1 cellular context compared by ENCODE assay signal in genomic region chr7:7100432-7100849, GRCh38.
A peak's percentile ranks its signal among the peaks of the same experiment; 100 is the strongest.
TF ChIP-seq lines count a peak whose summit lies in the region.

No MANE protein-coding gene starts in this region.

TF ChIP-seq in K562, 482 proteins besides CTCF, POLR2A, EP300 and RAD21 (continued from another document and continues in another):
- TF ChIP-seq NCOA1 (IDR thresholded peaks at IDR 0.05; ENCODE audit: low read depth) (peak; percentile 72; the same call in 1 of the 2 replicates), MXI1 (IDR thresholded peaks at IDR 0.05; ENCODE audit: low read depth, low read length) (peak; percentile 87), ZNF140 (CRISPR knock-in tag; IDR thresholded peaks at IDR 0.05) (no peak), ZFP36 (IDR thresholded peaks at IDR 0.05; ENCODE audit: low read depth, low read length, partially characterized antibody) (peak; percentile 22), ZFPM2 (CRISPR knock-in tag; IDR thresholded peaks at IDR 0.05) (no peak), STAG1 (CRISPR knock-in tag; IDR thresholded peaks at IDR 0.05; ENCODE audit: borderline replicate concordance) (no peak), L3MBTL2 (IDR thresholded peaks at IDR 0.05) (peak; percentile 33; the same call in 1 of the 2 replicates), KHSRP (IDR thresholded peaks at IDR 0.05) (no peak), KLF1 (tag; IDR thresholded peaks at IDR 0.05) (no peak), ZNF282 (CRISPR knock-in tag; IDR thresholded peaks at IDR 0.05) (no peak), ZBTB49 (CRISPR knock-in tag; IDR thresholded peaks at IDR 0.05; ENCODE audit: borderline replicate concordance) (no peak), TAF15 (IDR thresholded peaks at IDR 0.05; ENCODE audit: low read depth, low read length) (no peak), BDP1 (IDR thresholded peaks at IDR 0.05; ENCODE audit: insufficient read depth, insufficient read length) (no peak), CREM (IDR thresholded peaks at IDR 0.05; ENCODE audit: low read depth) (peak; percentile 56; the same call in 1 of the 2 replicates), SMAD4 (CRISPR knock-in tag; conservative IDR thresholded peaks at IDR 0.05) (peak; percentile 60; the same call in 1 of the 2 replicates), MAFK (IDR thresholded peaks at IDR 0.05; ENCODE audit: low read length) (peak; percentile 56; the same call in 1 of the 2 replicates), ZNF280B (CRISPR knock-in tag; IDR thresholded peaks at IDR 0.05) (no peak), POLR2AphosphoS2 (IDR thresholded peaks at IDR 0.05; ENCODE audit: low read length) (no peak), TSHZ1 (CRISPR knock-in tag; IDR thresholded peaks at IDR 0.05) (no peak), CSDE1 (IDR thresholded peaks at IDR 0.05) (no peak), MECOM (CRISPR knock-in tag; IDR thresholded peaks at IDR 0.05) (peak; percentile 90; the same call in 1 of the 2 replicates), KLF16 (IDR thresholded peaks at IDR 0.05) (peak; percentile 80), ZNF561 (CRISPR knock-in tag; conservative IDR thresholded peaks at IDR 0.05) (no peak), ATF3 (IDR thresholded peaks at IDR 0.05) (peak; percentile 30; the same call in 1 of the 2 replicates), ATF3 (CRISPR knock-in tag; conservative IDR thresholded peaks at IDR 0.05) (0 out of 2 replicates have a peak, but pooled peaks have one; percentile 48), ZNF274 (IDR thresholded peaks at IDR 0.05; ENCODE audit: borderline replicate concordance, low read depth, low read length) (peak; percentile 76), NCOA4 (IDR thresholded peaks at IDR 0.05; ENCODE audit: partially characterized antibody) (no peak), SP1 (CRISPR knock-in tag; IDR thresholded peaks at IDR 0.05) (no peak; the same call in 1 of the 2 replicates), ZNF347 (CRISPR knock-in tag; IDR thresholded peaks at IDR 0.05; ENCODE audit: low read depth) (no peak), RCOR1 (IDR thresholded peaks at IDR 0.05; ENCODE audit: borderline replicate concordance in 1 of 2, low read depth in 2 of 2, low read length in 2 of 2) (peak; percentile 77 to 92; a peak in 3 of 4 replicates), GTF2E2 (tag; IDR thresholded peaks at IDR 0.05) (no peak), NFXL1 (CRISPR knock-in tag; IDR thresholded peaks at IDR 0.05) (no peak), DACH1 (IDR thresholded peaks at IDR 0.05; ENCODE audit: partially characterized antibody) (peak; percentile 53), KLF13 (tag; IDR thresholded peaks at IDR 0.05; ENCODE audit: borderline replicate concordance, low read depth) (no peak), CAMTA2 (CRISPR knock-in tag; conservative IDR thresholded peaks at IDR 0.05) (no peak), FOXP1 (CRISPR knock-in tag; IDR thresholded peaks at IDR 0.05) (no peak), CXXC5 (CRISPR knock-in tag; IDR thresholded peaks at IDR 0.05) (peak; percentile 30), HIVEP1 (CRISPR knock-in tag; IDR thresholded peaks at IDR 0.05) (no peak), ZKSCAN1 (IDR thresholded peaks at IDR 0.05; ENCODE audit: low read depth, low read length) (peak; percentile 6; the same call in 1 of the 2 replicates), TFAP4 (CRISPR knock-in tag; IDR thresholded peaks at IDR 0.05; ENCODE audit: borderline replicate concordance) (peak; percentile 91), JUND (IDR thresholded peaks at IDR 0.05; ENCODE audit: borderline replicate concordance, low read depth, low read length) (peak; percentile 80), JUND (tag; IDR thresholded peaks at IDR 0.05; ENCODE audit: borderline replicate concordance, low read depth, low read length) (no peak; the same call in 1 of the 3 replicates), ZKSCAN3 (CRISPR knock-in tag; IDR thresholded peaks at IDR 0.05) (no peak), TFAM (CRISPR knock-in tag; conservative IDR thresholded peaks at IDR 0.05) (no peak), POLR2AphosphoS5 (IDR thresholded peaks at IDR 0.05; ENCODE audit: control insufficient read depth, insufficient read depth, low read depth, low read length) (peak; percentile 88), ELK3 (CRISPR knock-in tag; IDR thresholded peaks at IDR 0.05) (no peak), ZBED1 (IDR thresholded peaks at IDR 0.05) (peak; percentile 26; the same call in 1 of the 2 replicates), ZNF780A (CRISPR knock-in tag; IDR thresholded peaks at IDR 0.05) (no peak), TBL1XR1 (IDR thresholded peaks at IDR 0.05; ENCODE audit: low read length in 2 of 2) (peak; percentile 67 to 87; a peak in 2 of 4 replicates), ARID3B (CRISPR knock-in tag; IDR thresholded peaks at IDR 0.05; ENCODE audit: borderline replicate concordance) (no peak), KAT7 (CRISPR knock-in tag; IDR thresholded peaks at IDR 0.05; ENCODE audit: borderline replicate concordance) (no peak), BMI1 (IDR thresholded peaks at IDR 0.05; ENCODE audit: low read length) (peak; percentile 84), ZFP1 (CRISPR knock-in tag; IDR thresholded peaks at IDR 0.05) (no peak), STAT5A (IDR thresholded peaks at IDR 0.05; ENCODE audit: borderline replicate concordance, low read length) (peak; percentile 88), NR4A1 (CRISPR knock-in tag; IDR thresholded peaks at IDR 0.05) (no peak), NR4A1 (tag; IDR thresholded peaks at IDR 0.05) (no peak), DPF2 (IDR thresholded peaks at IDR 0.05) (peak; percentile 88), PCBP1 (IDR thresholded peaks at IDR 0.05; ENCODE audit: low read depth, low read length, poor library complexity, severe bottlenecking) (no peak), ZNF589 (CRISPR knock-in tag; IDR thresholded peaks at IDR 0.05; ENCODE audit: low read depth) (no peak), ZBTB2 (IDR thresholded peaks at IDR 0.05) (peak; percentile 23; the same call in 1 of the 2 replicates), ZNF398 (CRISPR knock-in tag; IDR thresholded peaks at IDR 0.05) (no peak), CBFA2T3 (IDR thresholded peaks at IDR 0.05) (peak; percentile 96), ATF7 (IDR thresholded peaks at IDR 0.05) (peak; percentile 73)
